In the genomic region with DNA sequence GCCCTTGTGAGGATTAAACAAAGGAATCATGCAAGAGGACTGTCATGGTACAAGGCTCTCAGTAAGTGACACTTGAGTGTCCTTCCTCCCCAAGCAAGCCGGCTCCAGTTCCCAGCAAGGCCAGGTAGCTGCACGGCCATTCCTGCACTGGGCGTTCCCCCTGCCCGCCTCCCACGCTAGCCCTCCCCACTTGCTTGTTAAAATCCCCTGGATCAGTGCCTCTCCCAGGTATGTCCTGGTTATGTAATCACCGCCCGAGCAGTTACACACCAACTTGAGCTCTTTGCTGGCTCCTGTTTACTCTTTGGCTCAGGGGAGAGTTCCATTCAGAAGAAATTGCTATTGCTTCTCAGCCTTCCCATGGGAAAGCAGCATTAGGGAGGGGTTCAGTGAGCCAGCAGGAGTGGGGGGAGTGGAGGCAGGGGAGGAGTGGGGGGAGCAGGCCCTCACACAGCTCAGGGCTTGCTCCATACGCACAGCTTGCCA, we compare ENCODE assay signal across 1 cellular context.
TF ChIP-seq lines count a peak whose summit lies in the region.

No MANE protein-coding gene starts in this region.

TF ChIP-seq in HepG2, 621 proteins besides CTCF, POLR2A, EP300 and RAD21:
- TF ChIP-seq FLYWCH1 (CRISPR knock-in tag; IDR thresholded peaks at IDR 0.05) (no peak), FOXA3 (CRISPR knock-in tag; IDR thresholded peaks at IDR 0.05) (0 out of 2 replicates have a peak, but pooled peaks have one; percentile 40), FOXA1 (IDR thresholded peaks at IDR 0.05) (no peak), FOXA1 (CRISPR knock-in tag; IDR thresholded peaks at IDR 0.05) (0 out of 2 replicates have a peak, but pooled peaks have one; percentile 19)
- TF ChIP-seq, protein P1, sequence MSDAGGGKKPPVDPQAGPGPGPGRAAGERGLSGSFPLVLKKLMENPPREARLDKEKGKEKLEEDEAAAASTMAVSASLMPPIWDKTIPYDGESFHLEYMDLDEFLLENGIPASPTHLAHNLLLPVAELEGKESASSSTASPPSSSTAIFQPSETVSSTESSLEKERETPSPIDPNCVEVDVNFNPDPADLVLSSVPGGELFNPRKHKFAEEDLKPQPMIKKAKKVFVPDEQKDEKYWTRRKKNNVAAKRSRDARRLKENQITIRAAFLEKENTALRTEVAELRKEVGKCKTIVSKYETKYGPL (CRISPR knock-in tag; IDR thresholded peaks at IDR 0.05) = peak; percentile 53; the same call in 1 of the 2 replicates
TF ChIP-seq in HepG2: peak in this region for 3.
